In genomic region chr11:122853971-122854446, GRCh38 we compare ENCODE assay signal across 8 cellular contexts. TPM values are rescaled to one million over a fixed set of nuclear protein-coding genes. Genes with fewer than 3 reads are reported as not detected.
DNase-seq lines count a peak whose midpoint lies in the region; ATAC-seq, FAIRE-seq and TF ChIP-seq lines count a peak whose summit lies in the region.

No MANE protein-coding gene starts in this region.

- no peak for TF ChIP-seq POLR2A in tibial nerve (IDR thresholded peaks at IDR 0.05)

- H3K4me3 ChIP-seq in bronchial epithelial cell (ENCODE audit: low read depth, low read length) (no peak overlapping the region), tibial nerve (no peak overlapping the region)

- no peaks in the 10 kb centered on the region for H3K27me3 ChIP-seq in bronchial epithelial cell (ENCODE audit: control insufficient read depth, insufficient read depth, low read length)
- H3K27me3 ChIP-seq in tibial nerve = no peaks in the 10 kb centered on the region

- no peak overlapping the region for H3K27ac ChIP-seq in tibial nerve

- H3K36me3 ChIP-seq in bronchial epithelial cell (ENCODE audit: control insufficient read depth, insufficient read depth, low read length) = no peaks in the 10 kb centered on the region
- no peaks in the 10 kb centered on the region for H3K36me3 ChIP-seq in tibial nerve

- WGBS in tibial nerve, 2 donors = 32 to 33% methylated on average over 3 of the region's 3 CpGs

- H3K9me3 ChIP-seq in tibial nerve = no peaks in the 10 kb centered on the region

- intact Hi-C loops in left colon (cut with DNase I, micrococcal nuclease) = loop anchor here (5.0 to 10.0 kb wide), 3 partner anchors 57 to 219 kb away; no protein-coding TSS in a partner anchor

- no peak for TF ChIP-seq EP300 in tibial nerve (IDR thresholded peaks at IDR 0.05)

- TF ChIP-seq CTCF in bronchial epithelial cell (IDR thresholded peaks at IDR 0.05; ENCODE audit: insufficient read depth, low read length, severe bottlenecking) = peak; percentile 53
- TF ChIP-seq CTCF in tibial nerve (IDR thresholded peaks at IDR 0.05) = peak; percentile 52 to 77 (median 67)

- ATAC-seq in left colon = peak; percentile 54

- DNase-seq in A172 (ENCODE audit: low spot score) = peak; percentile 58
- peak; percentile 64 to 91 (median 81) for DNase-seq in NCI-H1417 (lab: John Stamatoyannopoulos, UW)
- peak; percentile 36 for DNase-seq in SKM-1 (lab: John Stamatoyannopoulos, UW; ENCODE audit: unreplicated experiment)
- DNase-seq in bronchial epithelial cell (ENCODE audit: low read depth) = peak; percentile 78
- DNase-seq in left colon = peak in 1 of 2 donors; percentile 20
- peak in 1 of 2 donors; percentile 82 for DNase-seq in tibial nerve (ENCODE audit: low spot score in 2 of 2)
- no peak for DNase-seq in cortex of kidney (lab: John Stamatoyannopoulos, UW)

- FAIRE-seq in G401.6 (lab: Jason Lieb, UNC) (peak; percentile 88), bronchial epithelial cell (lab: Jason Lieb, UNC) (no peak)

- H3K4me1 ChIP-seq in tibial nerve = no peaks in the 10 kb centered on the region

RNA-seq across cellular contexts. Expression of gene CRTAM, which starts 15.7 kb away (rescaled TPM):
- not detected in 2 replicates for total RNA-seq in A172 (2014; rRNA removed; shearing (Covaris generic))
- 0.79 TPM in 1 of 2 replicates, not detected in the other for total RNA-seq in bronchial epithelial cell
- under 1 TPM; 0.18 to 0.22 TPM for total RNA-seq in left colon
- under 1 TPM in 3 of 4 donors, not detected in 1; 0.20 to 0.84 (median 0.66) TPM for total RNA-seq in tibial nerve

RNA-seq across cellular contexts. Expression of gene JHY, which starts 28.6 kb away (rescaled TPM):
- 0.64 and 1.6 TPM in 2 replicates for total RNA-seq in A172 (2014; rRNA removed; shearing (Covaris generic))
- total RNA-seq in bronchial epithelial cell (1.1 and 2.9 TPM in 2 replicates), left colon (1 to 10 TPM; 1.9 to 2.0 TPM), tibial nerve (10 to 100 TPM; 13.4 to 17.3 (median 14.1) TPM)
